Comparison of ENCODE assay signal across 9 cellular contexts in genomic region chr11:69044111-69045013, GRCh38. TPM values are rescaled to one million over a fixed set of nuclear protein-coding genes. Genes with fewer than 3 reads are reported as not detected.
A peak's percentile ranks its signal among the peaks of the same experiment; 100 is the strongest.
DNase-seq lines count a peak whose midpoint lies in the region; ATAC-seq and TF ChIP-seq lines count a peak whose summit lies in the region.
"Had no signal": no experiment of that assay in that cellular context is flagged by ENCODE, and none has a peak within 500 bp of the region (broad histone marks: within the 10 kb centered on the region; RNA-seq: fewer than 3 reads in every experiment).

No MANE protein-coding gene starts in this region.

- H3K9me2 ChIP-seq in Loucy (replicated peaks; ENCODE audit: low read depth, low read length) = no peaks in the 10 kb centered on the region

- H3K36me3 ChIP-seq in Loucy (ENCODE audit: insufficient read depth, low read length) = no peaks in the 10 kb centered on the region

- H3K9me3 ChIP-seq in Loucy (ENCODE audit: insufficient read depth, low read depth, low read length) = no peaks in the 10 kb centered on the region

- intact Hi-C loops in Right ventricle myocardium inferior (cut with DNase I) (loop anchor here (5.0 kb wide), 2 partner anchors 117 to 142 kb away; partner anchors contain the start of genes IGHMBP2 and MRPL21), posterior cingulate gyrus (cut with DNase I) (no loop called here)

- ATAC-seq in Right ventricle myocardium inferior (peak; percentile 78), GM18502 (IDR thresholded peaks at IDR 0.05; ENCODE audit: poor library complexity, unreplicated experiment) (no peak)

- H3K9ac ChIP-seq in Loucy (ENCODE audit: low read depth, low read length, poor library complexity, severe bottlenecking) = no peak overlapping the region

- H4K20me1 ChIP-seq in Loucy (ENCODE audit: insufficient read depth, low read length, poor library complexity, severe bottlenecking) = peaks cover 5% of the 10 kb centered on the region

- no peaks in the 10 kb centered on the region for H3F3A ChIP-seq in Loucy (ENCODE audit: low read depth)

- peak overlapping the region; percentile 14; the same call in 1 of the 2 replicates for H2AFZ ChIP-seq in Loucy (ENCODE audit: low read length)

- H3K4me1 ChIP-seq in Loucy (ENCODE audit: insufficient read depth, low read length, poor library complexity, severe bottlenecking) = peaks cover 5% of the 10 kb centered on the region

- TF ChIP-seq CTCF in Loucy (conservative IDR thresholded peaks at IDR 0.05; ENCODE audit: low read length) = peak; percentile 58

- H3K79me2 ChIP-seq in Loucy (ENCODE audit: insufficient read depth, low read length) = peaks cover 6% of the 10 kb centered on the region

- H3K27me3 ChIP-seq in Loucy (ENCODE audit: insufficient read depth, low read length, poor library complexity, severe bottlenecking) = no peaks in the 10 kb centered on the region

- no peak overlapping the region for H3K4me3 ChIP-seq in Loucy (ENCODE audit: low read length, poor library complexity, severe bottlenecking)

- H3K4me2 ChIP-seq in Loucy (ENCODE audit: low read depth, low read length, poor library complexity, severe bottlenecking) = no peak overlapping the region

- DNase-seq in NCI-H146 (lab: John Stamatoyannopoulos, UW) (peak; percentile 10), NCI-H146 treated with DMSO at 0.1 percent for 48 hours (lab: John Stamatoyannopoulos, UW; ENCODE audit: unreplicated experiment) (no peak), Right ventricle myocardium inferior (ENCODE audit: missing footprints) (peak; percentile 82), posterior cingulate gyrus (peak; percentile 35 to 95 (median 74)), NCI-H345 treated with DMSO at 0.1 percent for 48 hours (lab: John Stamatoyannopoulos, UW; ENCODE audit: unreplicated experiment) (no peak)
- DNase-seq in activated CD4-positive, alpha-beta T cell treated with anti-CD3 and anti-CD28 coated beads, Interleukin-2, amount 50 U/mL, for 48 hours = peak; percentile 25 to 44

RNA-seq across cellular contexts. Expression of gene TPCN2, which starts 4.4 kb away (rescaled TPM):
- total RNA-seq in Right ventricle myocardium inferior = 9.1 TPM

RNA-seq across cellular contexts. Expression of gene MRGPRF, which starts 31.3 kb away (rescaled TPM):
- total RNA-seq in Right ventricle myocardium inferior = 7.6 TPM
- total RNA-seq: B cell had no signal

Comparison
In these comparisons a context has a peak if more than half of its experiments do, and no peak if none do; other contexts are left out.
1. DNase-seq: peak in NCI-H146 (single experiment), activated CD4-positive, alpha-beta T cell treated with anti-CD3 and anti-CD28 coated beads, Interleukin-2, amount 50 U/mL, for 48 hours (2 of 2), Right ventricle myocardium inferior (single experiment) and posterior cingulate gyrus (10 of 10); none in NCI-H146 treated with DMSO at 0.1 percent for 48 hours (single experiment) and NCI-H345 treated with DMSO at 0.1 percent for 48 hours (single experiment).